In genomic region chr12:115572440-115572839, GRCh38 we compare ENCODE assay signal across 12 cellular contexts.
DNase-seq lines count a peak whose midpoint lies in the region; ATAC-seq and TF ChIP-seq lines count a peak whose summit lies in the region.
"Had no signal": no experiment of that assay in that cellular context is flagged by ENCODE, and none has a peak within 500 bp of the region (broad histone marks: within the 10 kb centered on the region; RNA-seq: fewer than 3 reads in every experiment).

No MANE protein-coding gene starts in this region.

- no peaks in the 10 kb centered on the region for H3K9me3 Mint-ChIP-seq in CD14-positive monocyte

- no peaks in the 10 kb centered on the region for H3K36me3 Mint-ChIP-seq in CD14-positive monocyte
- H3K36me3 Mint-ChIP-seq: memory B cell had no signal

- H3K27ac Mint-ChIP-seq in CD14-positive monocyte: no peak overlapping the region
- H3K27ac Mint-ChIP-seq: memory B cell had no signal

- no peak overlapping the region for H3K4me3 ChIP-seq in mucosa of descending colon

- H3K4me1 ChIP-seq in mucosa of descending colon (ENCODE audit: low read depth): no peaks in the 10 kb centered on the region

- H3K9me3 ChIP-seq in mucosa of descending colon: no peaks in the 10 kb centered on the region

- intact Hi-C loops in mucosa of descending colon (cut with DNase I, micrococcal nuclease) (no loop called here), CD14-positive monocyte (cut with micrococcal nuclease) (no loop called here)

- H3K4me3 Mint-ChIP-seq in CD14-positive monocyte: no peak overlapping the region
- H3K4me3 Mint-ChIP-seq: memory B cell had no signal

- peaks cover 0 to 2% (median 1%) of the 10 kb centered on the region in 3 donors for H3K27me3 Mint-ChIP-seq in CD14-positive monocyte (ENCODE audit: low read depth in 3 of 3)

- ATAC-seq in GM19452 (IDR thresholded peaks at IDR 0.05; ENCODE audit: unreplicated experiment) (peak; percentile 80), HG02981 (IDR thresholded peaks at IDR 0.05; ENCODE audit: unreplicated experiment) (peak; percentile 69), mucosa of descending colon (no peak)

- DNase-seq in GM10266 (ENCODE audit: extremely low spot score) (peak; percentile 54), NOMO-1 treated with DMSO at 0.1 percent for 48 hours (lab: John Stamatoyannopoulos, UW; ENCODE audit: unreplicated experiment) (peak; percentile 45), mucosa of descending colon (no peak), CD14-positive monocyte (ENCODE audit: low spot score) (no peak), NCI-H526 (lab: John Stamatoyannopoulos, UW) (no peak), SHP77 (lab: John Stamatoyannopoulos, UW) (no peak)
- DNase-seq: activated T-cell treated with anti-CD3 and anti-CD28 coated beads, Interleukin-2, amount 50 U/mL, for 1 hour; NCI-H446 treated with DMSO at 0.1 percent for 48 hours; T-helper 2 cell had no signal

- H3K36me3 ChIP-seq in mucosa of descending colon (ENCODE audit: low read depth): no peaks in the 10 kb centered on the region

- TF ChIP-seq CTCF in GM10266 (IDR thresholded peaks at IDR 0.05; ENCODE audit: control insufficient read depth, insufficient read depth, low read depth, missing control alignments): no peak
- no peak for TF ChIP-seq CTCF in mucosa of descending colon (IDR thresholded peaks at IDR 0.05)
- TF ChIP-seq CTCF in CD14-positive monocyte (IDR thresholded peaks at IDR 0.05): no peak

- no peaks in the 10 kb centered on the region for H3K4me1 Mint-ChIP-seq in CD14-positive monocyte
- H3K4me1 Mint-ChIP-seq: memory B cell had no signal

Comparison
In these comparisons a context has a peak if more than half of its experiments do, and no peak if none do; other contexts are left out.
1. DNase-seq: peak in GM10266 (single experiment) and NOMO-1 treated with DMSO at 0.1 percent for 48 hours (single experiment); none in mucosa of descending colon (0 of 3), CD14-positive monocyte (single experiment), NCI-H526 (0 of 2) and SHP77 (0 of 2).